20 cellular contexts compared by ENCODE assay signal in the genomic region with DNA sequence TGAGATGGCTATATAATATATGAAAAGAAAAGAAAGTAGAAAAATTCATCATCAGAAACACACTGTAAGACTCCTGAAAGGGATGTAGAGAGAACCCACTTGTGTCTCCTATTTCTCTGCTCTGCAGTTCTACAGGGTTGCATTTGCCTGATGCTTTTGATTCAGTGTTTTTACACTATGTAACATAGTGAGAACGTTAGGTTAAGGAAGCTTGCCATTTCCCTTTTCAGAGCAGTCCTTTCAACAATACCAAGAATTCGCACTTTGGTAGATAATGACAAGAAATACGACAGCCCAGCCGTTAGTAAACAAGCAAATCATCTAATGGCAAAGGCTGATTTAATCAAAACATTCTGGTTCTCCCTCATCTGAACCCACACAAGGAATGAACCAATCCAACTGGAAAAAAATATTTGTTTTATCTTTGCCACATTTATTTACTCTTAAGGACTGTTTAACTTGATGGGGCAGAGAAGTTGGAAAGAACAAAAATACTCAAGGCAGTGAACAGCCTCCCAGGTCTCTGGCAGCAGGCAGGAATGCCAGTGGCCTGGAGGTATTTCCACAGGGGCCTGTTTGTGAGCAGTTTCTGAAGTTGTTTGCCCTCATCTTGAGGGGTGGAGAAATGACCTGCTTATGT. TPM values are rescaled to one million over a fixed set of nuclear protein-coding genes. Genes with fewer than 3 reads are reported as not detected.
DNase-seq lines count a peak whose midpoint lies in the region; ATAC-seq, FAIRE-seq and TF ChIP-seq lines count a peak whose summit lies in the region.
"Had no signal": no experiment of that assay in that cellular context is flagged by ENCODE, and none has a peak within 500 bp of the region (broad histone marks: within the 10 kb centered on the region; RNA-seq: fewer than 3 reads in every experiment).

No MANE protein-coding gene starts in this region.

- CTCF ChIA-PET in K562 (lab: Yijun Ruan, JAX; ENCODE audit: low intra/inter-chr PET ratio), result interaction anchor here (0.6 kb wide), 1 partner anchor 1993 kb away, joined by 6 read pairs; no protein-coding TSS in a partner anchor

- BruUV-seq in K562 (replicated peaks; lab: Mats Ljungman, UMichigan), result no TSS peak

- intact Hi-C loops in K562 (cut with micrococcal nuclease), result no loop called here
- intact Hi-C loops in lower lobe of right lung (cut with DNase I), result no loop called here

- ATAC-seq in K562, result no peak
- peak; percentile 74 to 81 for ATAC-seq in lower lobe of right lung
- no peak for ATAC-seq in HG03095 (IDR thresholded peaks at IDR 0.05; ENCODE audit: unreplicated experiment)
- ATAC-seq in HG03139 (IDR thresholded peaks at IDR 0.05; ENCODE audit: unreplicated experiment), result no peak
- ATAC-seq: Panc1 had no signal

- peak overlapping the region; percentile 63 for H3K27ac ChIP-seq in C4-2B
- H3K27ac ChIP-seq in K562 (ENCODE audit: extremely low read depth, low read depth, low read length), result no peak overlapping the region
- no peak overlapping the region for H3K27ac ChIP-seq in lower lobe of right lung
- H3K27ac ChIP-seq in coronary artery, result no peak overlapping the region
- H3K27ac ChIP-seq: colonic mucosa, SK-N-MC, transverse colon had no signal

- no peak overlapping the region for H2AFZ ChIP-seq in K562 (ENCODE audit: low read depth, low read length)

- TF ChIP-seq CTCF in C4-2B (conservative IDR thresholded peaks at IDR 0.05), result no peak
- no peak for TF ChIP-seq CTCF in LNCaP clone FGC (IDR thresholded peaks at IDR 0.05; ENCODE audit: control insufficient read depth, extremely low read depth, insufficient read depth)
- no peak for TF ChIP-seq CTCF in K562 (IDR thresholded peaks at IDR 0.05 in 2 of 3, conservative IDR thresholded peaks at IDR 0.05 in 1 of 3; ENCODE audit: insufficient read depth in 2 of 3, low read depth in 1 of 3, low read length in 3 of 3)
- TF ChIP-seq CTCF in lower lobe of right lung (IDR thresholded peaks at IDR 0.05), result no peak
- no peak for TF ChIP-seq CTCF in coronary artery (IDR thresholded peaks at IDR 0.05)

- TF ChIP-seq RAD21 in K562 (CRISPR knock-in tag; conservative IDR thresholded peaks at IDR 0.05 in 1 of 2, IDR thresholded peaks at IDR 0.05 in 1 of 2), result no peak

- H3K79me2 ChIP-seq in K562 (ENCODE audit: control insufficient read depth, insufficient read depth, low read length), result no peaks in the 10 kb centered on the region

- DNase-seq in LNCaP clone FGC (ENCODE audit: low read depth), result peak; percentile 69
- no peak for DNase-seq in K562 (ENCODE audit: extremely low read depth in 1 of 4, low spot score in 3 of 4)
- no peak for DNase-seq in lower lobe of right lung
- no peak for DNase-seq in coronary artery (ENCODE audit: low spot score)
- no peak for DNase-seq in SKM-1 (lab: John Stamatoyannopoulos, UW; ENCODE audit: unreplicated experiment)
- DNase-seq: activated effector memory CD4-positive, alpha-beta T cell treated with anti-CD3 and anti-CD28 coated beads, Interleukin-2, amount 50 U/mL, for 16 hours; colonic mucosa; DMS153; erythroblast; MG63; NCI-H1694; NCI-H2227 treated with DMSO at 0.1 percent for 48 hours; nephron progenitor cell; transverse colon had no signal

- 18% methylated on average over 4 of the region's 4 CpGs for WGBS in K562 (ENCODE audit: insufficient coverage, low coverage, missing lambda C conversion rate)

- FAIRE-seq in K562 (lab: Jason Lieb, UNC), result no peak
- FAIRE-seq: H1 had no signal

- POLR2A ChIA-PET in K562 (lab: Yijun Ruan, JAX), result no interaction called here

- H3K36me3 ChIP-seq in K562 (ENCODE audit: control insufficient read depth, insufficient read depth, low read length), result no peaks in the 10 kb centered on the region
- no peaks in the 10 kb centered on the region for H3K36me3 ChIP-seq in lower lobe of right lung
- H3K36me3 ChIP-seq: colonic mucosa, transverse colon had no signal

- H3K4me1 ChIP-seq in K562 (replicated peaks in 1 of 2; ENCODE audit: control insufficient read depth in 2 of 2, insufficient read depth in 2 of 2, low read length in 2 of 2) (no peaks in the 10 kb centered on the region; a peak in 2 of 5 replicates), lower lobe of right lung (no peaks in the 10 kb centered on the region)
- H3K4me1 ChIP-seq: colonic mucosa, transverse colon had no signal

- H3K4me2 ChIP-seq in K562 (ENCODE audit: insufficient read depth, low read length), result no peak overlapping the region

- H3K4me3 ChIP-seq in LNCaP clone FGC (ENCODE audit: low read depth, low read length) (no peak overlapping the region), K562 (no peak overlapping the region), lower lobe of right lung (no peak overlapping the region), coronary artery (no peak overlapping the region)
- H3K4me3 ChIP-seq: colonic mucosa, MG63, SK-N-MC, transverse colon had no signal

- TF ChIP-seq EP300 in K562 (IDR thresholded peaks at IDR 0.05; ENCODE audit: low read length), result no peak

- H3K9me1 ChIP-seq in K562 (ENCODE audit: control insufficient read depth, insufficient read depth, low read length), result no peaks in the 10 kb centered on the region

- H3K9me3 ChIP-seq in K562 (replicated peaks; ENCODE audit: control insufficient read depth, insufficient read depth, low read depth, low read length) (no peaks in the 10 kb centered on the region), lower lobe of right lung (no peaks in the 10 kb centered on the region)
- H3K9me3 ChIP-seq: colonic mucosa, MG63, transverse colon had no signal

- H3K27me3 ChIP-seq in K562 (ENCODE audit: control insufficient read depth in 2 of 2, insufficient read depth in 2 of 2, low read length in 2 of 2), result no peaks in the 10 kb centered on the region
- H3K27me3 ChIP-seq in lower lobe of right lung (ENCODE audit: low read depth), result no peaks in the 10 kb centered on the region
- H3K27me3 ChIP-seq: colonic mucosa, MG63, transverse colon had no signal

- H3K9ac ChIP-seq in K562 (ENCODE audit: insufficient read depth in 1 of 2, low read depth in 2 of 2, low read length in 2 of 2), result no peak overlapping the region

- no peak for TF ChIP-seq POLR2A in K562 (conservative IDR thresholded peaks at IDR 0.05)

- in situ Hi-C loops in K562 (cut with MboI), result loop anchor here (25.0 kb wide), 1 partner anchor 996 kb away; no protein-coding TSS in a partner anchor

- no peaks in the 10 kb centered on the region for H4K20me1 ChIP-seq in K562 (replicated peaks; ENCODE audit: control insufficient read depth, insufficient read depth, low read length)

TF ChIP-seq in K562, 482 proteins besides CTCF, POLR2A, EP300 and RAD21:
- TF ChIP-seq SPI1 (IDR thresholded peaks at IDR 0.05; ENCODE audit: borderline replicate concordance, low read depth, low read length) (0 out of 2 replicates have a peak, but pooled peaks have one; percentile 11), SMARCA5 (IDR thresholded peaks at IDR 0.05) (no peak)

RNA-seq across cellular contexts. Expression of a gene that starts 30.8 kb away (rescaled TPM):
- total RNA-seq in K562 (2011; cell fraction: chromatin; rRNA removed; ENCODE audit: low replicate concordance), result 86.5 and 141 TPM in 2 replicates
- 70.0 and 75.7 TPM in 2 replicates for total RNA-seq in K562 (2011; cell fraction: nucleolus; rRNA removed)
- 87.0 and 111 TPM in 2 replicates for total RNA-seq in K562 (2011; cell fraction: nucleoplasm; rRNA removed)
- total RNA-seq in K562 (2014; rRNA removed), result 140 and 162 TPM in 2 replicates
- total RNA-seq in K562 (2014; rRNA removed; fragmentation: Illumina TruSeq; extraction: Trizol), result 95.8 and 106 TPM in 2 replicates
- total RNA-seq in K562 (2015; rRNA removed; fragmentation: Illumina TruSeq; extraction: Trizol), result 144 and 150 TPM in 2 replicates
- total RNA-seq in K562 (2021), result 90.4 and 92.2 TPM in 2 replicates
- polyA plus RNA-seq in K562 (2011; rRNA removed), result 95.5 and 98.7 TPM in 2 replicates
- 78.1 and 92.3 TPM in 2 replicates for polyA plus RNA-seq in K562 (2011; cell fraction: cytosol; rRNA removed)
- 131 and 154 TPM in 2 replicates for polyA plus RNA-seq in K562 (2011; cell fraction: nucleus; rRNA removed)
- 96.0 and 204 TPM in 2 replicates for polyA plus RNA-seq in K562 (2012)
- 122 and 149 TPM in 2 replicates for polyA plus RNA-seq in K562 (2014; fragmentation: Illumina TruSeq; extraction: Trizol)
- 10 to 100 TPM; 37.0 to 37.8 TPM for polyA plus RNA-seq in K562 (2014; fragmentation: Nextera tagmentation; extraction: Ambion mirVana)
- polyA plus RNA-seq in K562 (2014; rRNA removed), result 135 and 156 TPM in 2 replicates
- 49.6 and 59.2 TPM in 2 replicates for polyA minus RNA-seq in K562 (2011; rRNA and poly(A)+ RNA removed)
- polyA minus RNA-seq in K562 (2011; cell fraction: cytosol; rRNA and poly(A)+ RNA removed), result 41.8 and 47.4 TPM in 2 replicates
- 58.6 and 82.4 TPM in 2 replicates for polyA minus RNA-seq in K562 (2011; cell fraction: nucleus; rRNA and poly(A)+ RNA removed)
- total RNA-seq in lower lobe of right lung, result 20.0 TPM

Comparison
In these comparisons a context has a peak if more than half of its experiments do, and no peak if none do; other contexts are left out.
1. ATAC-seq: peak in lower lobe of right lung (2 of 2); none in K562 (single experiment), HG03095 (single experiment) and HG03139 (single experiment).